Comparison of ENCODE assay signal across 8 cellular contexts in the genomic region with DNA sequence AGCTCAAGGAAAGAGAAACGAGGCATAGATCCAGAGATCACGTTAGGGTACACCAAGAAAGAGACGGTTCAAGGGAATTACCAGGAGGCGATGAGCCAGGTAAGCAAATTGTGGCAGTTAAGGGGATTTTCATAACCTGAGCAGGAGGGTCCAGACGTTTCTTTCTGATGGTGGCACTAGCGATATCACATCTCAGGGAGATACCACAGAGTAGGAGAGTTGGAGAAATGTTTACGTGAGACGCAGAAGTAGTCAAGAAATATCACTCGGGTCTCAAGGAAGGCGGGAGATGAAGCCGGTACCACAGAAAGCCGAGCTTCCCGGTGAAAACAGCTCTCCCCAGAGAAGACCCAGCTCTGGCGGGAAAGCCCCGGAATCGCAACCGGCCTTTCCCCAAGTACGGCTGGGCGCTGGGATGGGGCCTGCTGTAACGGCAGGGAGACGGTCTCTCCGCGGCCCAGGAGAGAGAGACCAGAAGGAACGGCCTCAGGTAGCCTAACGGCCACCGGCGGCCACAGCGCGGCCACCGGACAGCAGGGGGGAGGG. TPM values are rescaled to one million over a fixed set of nuclear protein-coding genes. Genes with fewer than 3 reads are reported as not detected.
A peak's percentile ranks its signal among the peaks of the same experiment; 100 is the strongest.
DNase-seq lines count a peak whose midpoint lies in the region; ATAC-seq and TF ChIP-seq lines count a peak whose summit lies in the region.

No MANE protein-coding gene starts in this region.

- peak overlapping the region; percentile 92 to 99 (median 95) for H3K4me3 Mint-ChIP-seq in IgD-negative memory B cell
- H3K4me3 Mint-ChIP-seq in activated CD4-positive, alpha-beta T cell treated with anti-CD3 and anti-CD28 coated beads, Interleukin-2, amount 10 ng/mL, durations not matched to agents 7 days and 5 days = peak overlapping the region; percentile 91

- no peaks in the 10 kb centered on the region for H3K9me3 ChIP-seq in ES-I3 (ENCODE audit: control insufficient read depth, insufficient read depth, low read length)
- no peaks in the 10 kb centered on the region for H3K9me3 ChIP-seq in duodenal mucosa (ENCODE audit: control insufficient read depth in 1 of 2, low read length in 2 of 2)
- H3K9me3 ChIP-seq in muscle layer of colon (ENCODE audit: low read length) = no peaks in the 10 kb centered on the region
- no peaks in the 10 kb centered on the region for H3K9me3 ChIP-seq in thoracic aorta

- ATAC-seq in GM21717 (IDR thresholded peaks at IDR 0.05; ENCODE audit: unreplicated experiment) (peak; percentile 34), thoracic aorta (ENCODE audit: insufficient number of reproducible peaks, low FRiP score, low read depth) (peak; percentile 48)

- peak overlapping the region; percentile 94 to 100 (median 99) for H3K27ac Mint-ChIP-seq in IgD-negative memory B cell
- peak overlapping the region; percentile 91 for H3K27ac Mint-ChIP-seq in activated CD4-positive, alpha-beta T cell treated with anti-CD3 and anti-CD28 coated beads, Interleukin-2, amount 10 ng/mL, durations not matched to agents 7 days and 5 days

- peak; percentile 37 for DNase-seq in activated CD4-positive, alpha-beta T cell treated with anti-CD3 and anti-CD28 coated beads, Interleukin-2, amount 10 ng/mL, durations not matched to agents 7 days and 5 days
- DNase-seq in thoracic aorta (ENCODE audit: low spot score) (no peak), NCI-H1694 (lab: John Stamatoyannopoulos, UW) (no peak)

- TF ChIP-seq CTCF in thoracic aorta (IDR thresholded peaks at IDR 0.05) = no peak

- H3K9ac ChIP-seq in ES-I3 (ENCODE audit: low read depth, low read length) (peak overlapping the region; percentile 97), duodenal mucosa (ENCODE audit: low read depth in 1 of 2, low read length in 2 of 2) (peak overlapping the region; percentile 67 to 78), muscle layer of colon (ENCODE audit: low read length) (peak overlapping the region; percentile 94)

- no peaks in the 10 kb centered on the region for H3K27me3 ChIP-seq in duodenal mucosa (ENCODE audit: control insufficient read depth in 1 of 2, insufficient read depth in 2 of 2, low read length in 2 of 2)
- H3K27me3 ChIP-seq in muscle layer of colon (ENCODE audit: control insufficient read depth in 1 of 2, insufficient read depth in 2 of 2, low read length in 2 of 2) = no peaks in the 10 kb centered on the region
- H3K27me3 ChIP-seq in thoracic aorta (replicated peaks; ENCODE audit: insufficient read depth) = no peaks in the 10 kb centered on the region

- no peaks in the 10 kb centered on the region for H3K9me3 Mint-ChIP-seq in IgD-negative memory B cell
- no peaks in the 10 kb centered on the region for H3K9me3 Mint-ChIP-seq in activated CD4-positive, alpha-beta T cell treated with anti-CD3 and anti-CD28 coated beads, Interleukin-2, amount 10 ng/mL, durations not matched to agents 7 days and 5 days

- POLR2A ChIA-PET in activated CD4-positive, alpha-beta T cell treated with anti-CD3 and anti-CD28 coated beads, Interleukin-2, amount 10 ng/mL, durations not matched to agents 7 days and 5 days (lab: Charles Lee) = interaction anchor here (1.9 kb wide), 1 partner anchor 52 kb away, joined by 9 read pairs; the partner anchor contains the start of gene ASB8

- CTCF ChIA-PET in activated CD4-positive, alpha-beta T cell treated with anti-CD3 and anti-CD28 coated beads, Interleukin-2, amount 10 ng/mL, durations not matched to agents 7 days and 5 days (lab: Charles Lee) = interaction anchor here (0.6 to 1.0 kb wide), 3 partner anchors 14 to 830 kb away, joined by 3 to 5 read pairs (median 4); partner anchors contain the start of gene PFKM

- H3K4me1 ChIP-seq in ES-I3 (ENCODE audit: insufficient read depth, low read length) (peaks cover 7% of the 10 kb centered on the region; the same call in 1 of the 2 replicates), duodenal mucosa (ENCODE audit: control insufficient read depth in 1 of 2, insufficient read depth in 2 of 2, low read length in 2 of 2) (peaks cover 17 to 21% of the 10 kb centered on the region in 2 donors), muscle layer of colon (ENCODE audit: insufficient read depth, low read length) (peaks cover 18% of the 10 kb centered on the region), thoracic aorta (ENCODE audit: control insufficient read depth in 1 of 2, low read depth in 2 of 2) (peaks cover 18 to 20% of the 10 kb centered on the region in 2 donors)

- H3K4me3 ChIP-seq in duodenal mucosa (ENCODE audit: low read depth in 1 of 2, low read length in 2 of 2) (peak overlapping the region; percentile 90 to 97), muscle layer of colon (ENCODE audit: low read depth in 1 of 2, low read length in 2 of 2) (peak overlapping the region; percentile 91 to 98), thoracic aorta (peak overlapping the region; percentile 80)

- H3K36me3 ChIP-seq in ES-I3 (ENCODE audit: insufficient read depth, low read length) = no peaks in the 10 kb centered on the region
- H3K36me3 ChIP-seq in duodenal mucosa (ENCODE audit: control insufficient read depth in 1 of 2, insufficient read depth in 2 of 2, low read length in 2 of 2) = no peaks in the 10 kb centered on the region
- H3K36me3 ChIP-seq in muscle layer of colon (ENCODE audit: insufficient read depth, low read length) = peaks cover 3% of the 10 kb centered on the region
- H3K36me3 ChIP-seq in thoracic aorta = no peaks in the 10 kb centered on the region

- H3K27ac ChIP-seq in duodenal mucosa (ENCODE audit: low read depth, low read length) (peak overlapping the region; percentile 73), muscle layer of colon (ENCODE audit: low read depth, low read length) (peak overlapping the region; percentile 90), thoracic aorta (peak overlapping the region; percentile 84 to 86)

- H3K27me3 Mint-ChIP-seq in IgD-negative memory B cell = no peaks in the 10 kb centered on the region
- H3K27me3 Mint-ChIP-seq in activated CD4-positive, alpha-beta T cell treated with anti-CD3 and anti-CD28 coated beads, Interleukin-2, amount 10 ng/mL, durations not matched to agents 7 days and 5 days = peaks cover 2% of the 10 kb centered on the region

- H3K4me1 Mint-ChIP-seq in IgD-negative memory B cell = peaks cover 18 to 40% (median 34%) of the 10 kb centered on the region in 3 donors
- H3K4me1 Mint-ChIP-seq in activated CD4-positive, alpha-beta T cell treated with anti-CD3 and anti-CD28 coated beads, Interleukin-2, amount 10 ng/mL, durations not matched to agents 7 days and 5 days = peaks cover 54% of the 10 kb centered on the region

- peaks cover 2% of the 10 kb centered on the region for H3K36me3 Mint-ChIP-seq in IgD-negative memory B cell
- peaks cover 4% of the 10 kb centered on the region for H3K36me3 Mint-ChIP-seq in activated CD4-positive, alpha-beta T cell treated with anti-CD3 and anti-CD28 coated beads, Interleukin-2, amount 10 ng/mL, durations not matched to agents 7 days and 5 days (ENCODE audit: low read depth)

RNA-seq across cellular contexts. Expression of gene SENP1, which starts 0.5 kb away (rescaled TPM):
- polyA plus RNA-seq in IgD-negative memory B cell = 12.6 TPM
- total RNA-seq in activated CD4-positive, alpha-beta T cell treated with anti-CD3 and anti-CD28 coated beads, Interleukin-2, amount 10 ng/mL, durations not matched to agents 7 days and 5 days = 10 to 100 TPM; 37.2 to 48.0 TPM
- 10 to 100 TPM; 23.2 to 24.6 TPM for total RNA-seq in thoracic aorta

RNA-seq across cellular contexts. Expression of gene PFKM, which starts 13.8 kb away (rescaled TPM):
- 7.5 TPM for polyA plus RNA-seq in IgD-negative memory B cell
- 10 to 100 TPM; 16.0 to 19.5 TPM for total RNA-seq in activated CD4-positive, alpha-beta T cell treated with anti-CD3 and anti-CD28 coated beads, Interleukin-2, amount 10 ng/mL, durations not matched to agents 7 days and 5 days
- total RNA-seq in thoracic aorta = 10 to 100 TPM; 50.1 to 62.2 TPM

RNA-seq across cellular contexts. Expression of gene ASB8, which starts 51.9 kb away (rescaled TPM):
- 59.9 TPM for polyA plus RNA-seq in IgD-negative memory B cell
- total RNA-seq in activated CD4-positive, alpha-beta T cell treated with anti-CD3 and anti-CD28 coated beads, Interleukin-2, amount 10 ng/mL, durations not matched to agents 7 days and 5 days = 10 to 100 TPM; 44.7 to 46.4 TPM
- total RNA-seq in thoracic aorta = 10 to 100 TPM; 20.7 to 45.3 TPM
